Comparison of ENCODE assay signal across 8 cellular contexts in the genomic region with DNA sequence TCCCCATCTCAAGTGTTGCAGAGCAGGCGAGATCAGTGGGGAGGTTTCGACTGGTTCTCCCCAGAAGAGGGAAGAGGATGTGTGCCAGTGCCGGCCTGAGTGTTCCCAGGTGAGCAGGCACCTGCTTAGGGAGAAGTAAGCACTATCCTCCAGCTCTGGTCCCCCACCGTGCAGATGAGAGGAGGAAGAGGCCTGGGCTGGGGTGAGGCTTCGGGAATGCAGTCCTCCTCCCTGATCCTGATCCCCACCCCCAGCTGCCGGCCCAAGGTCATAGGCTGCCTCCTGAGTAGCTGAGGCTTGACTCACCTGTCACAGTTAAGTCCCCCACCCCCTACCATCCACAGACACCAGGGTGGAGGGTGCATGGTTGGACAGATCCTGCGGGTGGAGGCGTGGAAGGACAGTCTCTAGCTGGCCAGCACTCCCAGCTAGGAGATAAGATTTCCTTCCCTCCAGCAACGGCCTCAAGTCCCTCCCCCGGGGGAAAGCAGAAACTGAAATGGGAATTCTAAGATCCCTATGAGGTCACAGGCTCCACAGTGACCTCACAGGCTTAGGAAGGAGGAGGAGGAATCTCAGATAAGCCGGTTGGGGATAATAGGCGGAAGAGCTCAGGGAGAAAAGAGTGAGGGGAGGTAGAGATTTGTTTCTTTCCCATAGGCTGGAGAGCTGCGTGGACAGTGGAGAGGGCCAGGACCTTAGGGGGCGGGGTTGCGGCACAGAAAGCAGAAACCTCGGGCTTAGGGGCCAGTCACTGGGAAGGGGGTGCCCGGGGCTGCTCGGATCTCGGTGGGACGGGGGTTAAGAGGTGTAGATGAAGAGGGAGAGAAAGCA. TPM values are rescaled to one million over a fixed set of nuclear protein-coding genes. Genes with fewer than 3 reads are reported as not detected.
A peak's percentile ranks its signal among the peaks of the same experiment; 100 is the strongest.
DNase-seq lines count a peak whose midpoint lies in the region; ATAC-seq and TF ChIP-seq lines count a peak whose summit lies in the region.

No MANE protein-coding gene starts in this region.

- no peaks in the 10 kb centered on the region for H3K79me2 ChIP-seq in OCI-LY1 (ENCODE audit: insufficient read depth, low read length)

- H3K4me1 ChIP-seq in OCI-LY1 (ENCODE audit: insufficient read depth, low read length, severe bottlenecking) (peaks cover 32% of the 10 kb centered on the region), lung (ENCODE audit: control insufficient read depth in 2 of 2, insufficient read depth in 2 of 2, low read length in 2 of 2) (peaks cover 0 to 8% of the 10 kb centered on the region in 2 donors), tibial nerve (peaks cover 0 to 52% (median 24%) of the 10 kb centered on the region in 4 donors)

- peak overlapping the region; percentile 91 for H3K4me3 Mint-ChIP-seq in activated CD4-positive, alpha-beta T cell treated with anti-CD3 and anti-CD28 coated beads, Interleukin-2, amount 10 ng/mL, durations not matched to agents 24 days and 14 days

- H4K20me1 ChIP-seq in OCI-LY1 (ENCODE audit: insufficient read depth, low read length) = no peaks in the 10 kb centered on the region

- no peaks in the 10 kb centered on the region for H3F3A ChIP-seq in OCI-LY1 (ENCODE audit: insufficient read depth, low read length)

- no peak overlapping the region for H2AFZ ChIP-seq in OCI-LY1 (ENCODE audit: low read length)

- peak; percentile 71 for DNase-seq in activated CD4-positive, alpha-beta T cell treated with anti-CD3 and anti-CD28 coated beads, Interleukin-2, amount 10 ng/mL, durations not matched to agents 24 days and 14 days
- DNase-seq in activated CD4-positive, alpha-beta T cell treated with anti-CD3 and anti-CD28 coated beads, Interleukin-2, amount 50 U/mL, for 48 hours = no peak
- DNase-seq in dermis blood vessel endothelial cell (peak; percentile 75), lung (ENCODE audit: low spot score) (peak; percentile 68), tibial nerve (ENCODE audit: low spot score in 2 of 2) (no peak)
- DNase-seq in stimulated activated CD4-positive, alpha-beta T cell treated with anti-CD3 and anti-CD28 coated beads, Interleukin-4, amount 100 ng/mL, for 1 hour = no peak

- 2% methylated on average over 20 of the region's 20 CpGs for WGBS in lung, 2 donors
- 4% methylated on average over 17 to 19 of the region's 20 CpGs for WGBS in tibial nerve, 2 donors

- H3K9ac ChIP-seq in OCI-LY1 (ENCODE audit: low read length) = peak overlapping the region; percentile 86

- TF ChIP-seq CTCF in OCI-LY1 (IDR thresholded peaks at IDR 0.05; ENCODE audit: low read length) (no peak), lung (IDR thresholded peaks at IDR 0.05; ENCODE audit: control extremely low read depth, extremely low read depth) (no peak), tibial nerve (IDR thresholded peaks at IDR 0.05) (no peak)

- H3K4me2 ChIP-seq in OCI-LY1 (ENCODE audit: low read length) = peak overlapping the region; percentile 84

- H3K27ac Mint-ChIP-seq in activated CD4-positive, alpha-beta T cell treated with anti-CD3 and anti-CD28 coated beads, Interleukin-2, amount 10 ng/mL, durations not matched to agents 24 days and 14 days = peak overlapping the region; percentile 96

- H3K27ac ChIP-seq in OCI-LY1 (ENCODE audit: low read depth, low read length, poor library complexity, severe bottlenecking) = peak overlapping the region; percentile 92
- peak overlapping the region; percentile 98 for H3K27ac ChIP-seq in lung (ENCODE audit: low read depth in 1 of 2, low read length in 1 of 2)
- peak overlapping the region; percentile 87 to 96 (median 94) for H3K27ac ChIP-seq in tibial nerve

- TF ChIP-seq POLR2A in tibial nerve (IDR thresholded peaks at IDR 0.05) = peak in 1 of 2 donors; percentile 17

- no peaks in the 10 kb centered on the region for H3K9me2 ChIP-seq in OCI-LY1 (ENCODE audit: low read depth, low read length)

- H3K36me3 Mint-ChIP-seq in activated CD4-positive, alpha-beta T cell treated with anti-CD3 and anti-CD28 coated beads, Interleukin-2, amount 10 ng/mL, durations not matched to agents 24 days and 14 days (ENCODE audit: low read depth) = peaks cover 3% of the 10 kb centered on the region

- peaks cover 30% of the 10 kb centered on the region for H3K4me1 Mint-ChIP-seq in activated CD4-positive, alpha-beta T cell treated with anti-CD3 and anti-CD28 coated beads, Interleukin-2, amount 10 ng/mL, durations not matched to agents 24 days and 14 days

- peaks cover 33% of the 10 kb centered on the region for H3K36me3 ChIP-seq in OCI-LY1 (ENCODE audit: insufficient read depth, low read length)
- H3K36me3 ChIP-seq in lung (ENCODE audit: control insufficient read depth in 2 of 2, insufficient read depth in 2 of 2, low read length in 2 of 2) = peaks cover 3 to 19% of the 10 kb centered on the region in 2 donors
- peaks cover 3 to 33% (median 20%) of the 10 kb centered on the region in 3 donors for H3K36me3 ChIP-seq in tibial nerve

- ATAC-seq in lung (ENCODE audit: insufficient read depth, low FRiP score) (no peak), GM18873 (IDR thresholded peaks at IDR 0.05; ENCODE audit: low FRiP score, unreplicated experiment) (no peak)

- H3K27me3 Mint-ChIP-seq in activated CD4-positive, alpha-beta T cell treated with anti-CD3 and anti-CD28 coated beads, Interleukin-2, amount 10 ng/mL, durations not matched to agents 24 days and 14 days = no peaks in the 10 kb centered on the region

- no peaks in the 10 kb centered on the region for H3K9me3 Mint-ChIP-seq in activated CD4-positive, alpha-beta T cell treated with anti-CD3 and anti-CD28 coated beads, Interleukin-2, amount 10 ng/mL, durations not matched to agents 24 days and 14 days

- no peaks in the 10 kb centered on the region for H3K27me3 ChIP-seq in OCI-LY1 (ENCODE audit: insufficient read depth, low read length)
- H3K27me3 ChIP-seq in lung (ENCODE audit: control insufficient read depth, insufficient read depth) = no peaks in the 10 kb centered on the region
- no peaks in the 10 kb centered on the region for H3K27me3 ChIP-seq in tibial nerve

- H3K9me3 ChIP-seq in OCI-LY1 (ENCODE audit: low read length) (no peaks in the 10 kb centered on the region), lung (ENCODE audit: control insufficient read depth in 2 of 2, insufficient read depth in 1 of 2, low read length in 1 of 2) (peaks cover 0 to 2% of the 10 kb centered on the region in 2 donors), tibial nerve (no peaks in the 10 kb centered on the region)

- H3K4me3 ChIP-seq in OCI-LY1 (ENCODE audit: low read depth, low read length, poor library complexity, severe bottlenecking) = peak overlapping the region; percentile 75
- peak overlapping the region; percentile 66 for H3K4me3 ChIP-seq in lung
- H3K4me3 ChIP-seq in tibial nerve = peak overlapping the region; percentile 70 to 93 (median 84)

- intact Hi-C loops in activated CD4-positive, alpha-beta T cell treated with anti-CD3 and anti-CD28 coated beads, Interleukin-2, amount 10 ng/mL, durations not matched to agents 24 days and 14 days (cut with micrococcal nuclease) = loop anchor here (5.0 to 10.0 kb wide), 3 partner anchors 107 to 460 kb away; partner anchors contain the start of genes GIGYF1, MBLAC1 and SLC12A9

- TF ChIP-seq EP300 in tibial nerve (IDR thresholded peaks at IDR 0.05) = no peak

RNA-seq across cellular contexts. Expression of gene LRCH4, which starts 1.0 kb away (rescaled TPM):
- total RNA-seq in activated CD4-positive, alpha-beta T cell treated with anti-CD3 and anti-CD28 coated beads, Interleukin-2, amount 10 ng/mL, durations not matched to agents 24 days and 14 days = 86.0 and 89.2 TPM in 2 replicates
- total RNA-seq in dermis blood vessel endothelial cell = 12.1 and 20.3 TPM in 2 replicates
- total RNA-seq in lung = 100 to 1,000 TPM in 1 of 2 donors, 10 to 100 TPM in 1; 38.1 to 109 TPM
- polyA plus RNA-seq in lung = 100 to 1,000 TPM in 1 of 2 donors, 10 to 100 TPM in 1; 81.7 to 103 TPM
- total RNA-seq in tibial nerve = 100 to 1,000 TPM; 135 to 174 (median 170) TPM

RNA-seq across cellular contexts. Expression of gene FBXO24, which starts 1.2 kb away (rescaled TPM):
- 0.38 and 0.42 TPM in 2 replicates for total RNA-seq in activated CD4-positive, alpha-beta T cell treated with anti-CD3 and anti-CD28 coated beads, Interleukin-2, amount 10 ng/mL, durations not matched to agents 24 days and 14 days
- total RNA-seq in dermis blood vessel endothelial cell (0.60 TPM in 1 of 2 replicates, not detected in the other), lung (1 to 10 TPM in 1 of 2 donors, under 1 TPM in 1; 0.25 to 1.3 TPM), tibial nerve (1 to 10 TPM in 1 of 4 donors, under 1 TPM in 2, not detected in 1; 0.30 to 2.2 (median 0.84) TPM)
- under 1 TPM; 0.30 to 0.35 TPM for polyA plus RNA-seq in lung

RNA-seq across cellular contexts. Expression of gene SAP25, which starts 11.2 kb away (rescaled TPM):
- total RNA-seq in activated CD4-positive, alpha-beta T cell treated with anti-CD3 and anti-CD28 coated beads, Interleukin-2, amount 10 ng/mL, durations not matched to agents 24 days and 14 days = 9.2 and 11.3 TPM in 2 replicates
- not detected in 2 replicates for total RNA-seq in dermis blood vessel endothelial cell
- total RNA-seq in lung = 1 to 10 TPM; 1.9 to 8.8 TPM
- polyA plus RNA-seq in lung = 1 to 10 TPM; 3.7 to 9.9 TPM
- total RNA-seq in tibial nerve = 1 to 10 TPM; 2.4 to 8.4 (median 4.6) TPM

RNA-seq across cellular contexts. Expression of gene PCOLCE, which starts 17.3 kb away (rescaled TPM):
- 4.8 and 5.0 TPM in 2 replicates for total RNA-seq in activated CD4-positive, alpha-beta T cell treated with anti-CD3 and anti-CD28 coated beads, Interleukin-2, amount 10 ng/mL, durations not matched to agents 24 days and 14 days
- total RNA-seq in dermis blood vessel endothelial cell = 0.51 and 0.56 TPM in 2 replicates
- total RNA-seq in lung = 100 to 1,000 TPM in 1 of 2 donors, 10 to 100 TPM in 1; 53.6 to 105 TPM
- 10 to 100 TPM; 48.4 to 73.5 TPM for polyA plus RNA-seq in lung
- 100 to 1,000 TPM in 3 of 4 donors, 10 to 100 TPM in 1; 55.9 to 155 (median 125) TPM for total RNA-seq in tibial nerve

RNA-seq across cellular contexts. Expression of gene MOSPD3, which starts 27.4 kb away (rescaled TPM):
- total RNA-seq in activated CD4-positive, alpha-beta T cell treated with anti-CD3 and anti-CD28 coated beads, Interleukin-2, amount 10 ng/mL, durations not matched to agents 24 days and 14 days = 11.3 and 12.1 TPM in 2 replicates
- total RNA-seq in dermis blood vessel endothelial cell = 4.9 and 10.3 TPM in 2 replicates
- 10 to 100 TPM; 13.2 to 26.9 TPM for total RNA-seq in lung
- 10 to 100 TPM; 15.5 to 18.8 TPM for polyA plus RNA-seq in lung
- total RNA-seq in tibial nerve = 10 to 100 TPM in 3 of 4 donors, 1 to 10 TPM in 1; 9.4 to 31.2 (median 24.3) TPM

Comparison
In these comparisons a context has a peak if more than half of its experiments do, and no peak if none do; other contexts are left out.
1. DNase-seq: peak in activated CD4-positive, alpha-beta T cell treated with anti-CD3 and anti-CD28 coated beads, Interleukin-2, amount 10 ng/mL, durations not matched to agents 24 days and 14 days (single experiment), dermis blood vessel endothelial cell (single experiment) and lung (single experiment); none in activated CD4-positive, alpha-beta T cell treated with anti-CD3 and anti-CD28 coated beads, Interleukin-2, amount 50 U/mL, for 48 hours (0 of 2), tibial nerve (0 of 2) and stimulated activated CD4-positive, alpha-beta T cell treated with anti-CD3 and anti-CD28 coated beads, Interleukin-4, amount 100 ng/mL, for 1 hour (single experiment).
2. Peak in every context shown above with its lines, with median percentiles within 50 percentile points of each other: H3K27ac ChIP-seq and H3K4me3 ChIP-seq.